8 cellular contexts compared by ENCODE assay signal in genomic region chr7:30594055-30594539, GRCh38. TPM values are rescaled to one million over a fixed set of nuclear protein-coding genes. Genes with fewer than 3 reads are reported as not detected.
DNase-seq lines count a peak whose midpoint lies in the region; ATAC-seq, FAIRE-seq and TF ChIP-seq lines count a peak whose summit lies in the region.

No MANE protein-coding gene starts in this region.

- peaks cover under 1 to 29% (median 3%) of the 10 kb centered on the region in 3 donors for H3K36me3 Mint-ChIP-seq in CD8-positive, alpha-beta memory T cell
- peaks cover 29 to 37% of the 10 kb centered on the region in 2 donors for H3K36me3 Mint-ChIP-seq in activated naive CD4-positive, alpha-beta T cell treated with anti-CD3 and anti-CD28 coated beads, Interleukin-2, amount 50 U/mL, for 72 hours

- peak overlapping the region; percentile 97 for H3K9ac ChIP-seq in skeletal muscle satellite cell (ENCODE audit: low read depth, low read length)

- H3K9me3 ChIP-seq in CD8-positive, alpha-beta memory T cell (ENCODE audit: low read length), result no peaks in the 10 kb centered on the region
- H3K9me3 ChIP-seq in Peyer's patch (no peaks in the 10 kb centered on the region), skeletal muscle satellite cell (replicated peaks; ENCODE audit: low read length) (no peaks in the 10 kb centered on the region)

- CTCF ChIA-PET in CD8-positive, alpha-beta memory T cell (lab: Charles Lee), result interaction anchor here (1.0 to 1.1 kb wide), 2 partner anchors 30 to 145 kb away, joined by 3 to 4 read pairs; no protein-coding TSS in a partner anchor

- TF ChIP-seq CTCF in Peyer's patch (IDR thresholded peaks at IDR 0.05), result peak in 1 of 6 experiments; percentile 8

- H3K27me3 Mint-ChIP-seq in CD8-positive, alpha-beta memory T cell, result no peaks in the 10 kb centered on the region

- no peaks in the 10 kb centered on the region for H3K9me3 Mint-ChIP-seq in CD8-positive, alpha-beta memory T cell
- no peaks in the 10 kb centered on the region for H3K9me3 Mint-ChIP-seq in activated naive CD4-positive, alpha-beta T cell treated with anti-CD3 and anti-CD28 coated beads, Interleukin-2, amount 50 U/mL, for 72 hours

- no peaks in the 10 kb centered on the region for H3K36me3 ChIP-seq in CD8-positive, alpha-beta memory T cell (ENCODE audit: insufficient read depth, low read length)
- H3K36me3 ChIP-seq in Peyer's patch (no peaks in the 10 kb centered on the region), skeletal muscle satellite cell (ENCODE audit: insufficient read depth, low read length) (peaks cover 8% of the 10 kb centered on the region)

- FAIRE-seq in GM19239 (lab: Jason Lieb, UNC), result peak; percentile 86

- H3K4me1 Mint-ChIP-seq in CD8-positive, alpha-beta memory T cell, result peaks cover 66 to 88% (median 84%) of the 10 kb centered on the region in 3 donors

- peak overlapping the region; percentile 92 to 100 (median 98) for H3K4me3 Mint-ChIP-seq in CD8-positive, alpha-beta memory T cell

- H3K4me3 ChIP-seq in CD8-positive, alpha-beta memory T cell (ENCODE audit: low read length), result peak overlapping the region; percentile 72
- H3K4me3 ChIP-seq in Peyer's patch (peak overlapping the region; percentile 89 to 98 (median 92)), skeletal muscle satellite cell (ENCODE audit: low read length) (peak overlapping the region; percentile 97)

- peak overlapping the region; percentile 96 for H3K27ac ChIP-seq in CD8-positive, alpha-beta memory T cell (ENCODE audit: low read depth, low read length)
- peak overlapping the region; percentile 90 to 99 (median 98) for H3K27ac ChIP-seq in Peyer's patch

- H3K4me2 ChIP-seq in skeletal muscle satellite cell (ENCODE audit: low read length), result peak overlapping the region; percentile 88

- POLR2A ChIA-PET in CD8-positive, alpha-beta memory T cell (lab: Charles Lee), result interaction anchor here (0.5 to 1.3 kb wide), 8 partner anchors 10 to 460 kb away, joined by 3 to 5 read pairs (median 3); partner anchors contain the start of genes MTURN and NOD1

- peaks cover 37% of the 10 kb centered on the region for H3K4me1 ChIP-seq in CD8-positive, alpha-beta memory T cell (ENCODE audit: insufficient read depth, low read length)
- H3K4me1 ChIP-seq in Peyer's patch, result peaks cover 0 to 27% (median 4%) of the 10 kb centered on the region in 4 donors
- H3K4me1 ChIP-seq in skeletal muscle satellite cell (ENCODE audit: control insufficient read depth, insufficient read depth, low read length), result peaks cover 24% of the 10 kb centered on the region

- no peak for TF ChIP-seq POLR2A in Peyer's patch (IDR thresholded peaks at IDR 0.05)

- peak overlapping the region; percentile 97 to 100 (median 100) for H3K27ac Mint-ChIP-seq in CD8-positive, alpha-beta memory T cell
- H3K27ac Mint-ChIP-seq in activated naive CD4-positive, alpha-beta T cell treated with anti-CD3 and anti-CD28 coated beads, Interleukin-2, amount 50 U/mL, for 72 hours, result peak overlapping the region; percentile 100

- DNase-seq in CD8-positive, alpha-beta memory T cell, result peak in 1 of 5 donors; percentile 8
- DNase-seq in GM19239 (ENCODE audit: insufficient read length, low spot score) (peak; percentile 38), Peyer's patch (peak in 2 of 3 donors; percentile 57 to 69), hepatic stellate cell (ENCODE audit: low spot score) (peak; percentile 33)
- DNase-seq in activated naive CD4-positive, alpha-beta T cell treated with anti-CD3 and anti-CD28 coated beads, Interleukin-2, amount 50 U/mL, for 72 hours (ENCODE audit: low spot score in 2 of 2), result peak; percentile 35 to 65

- ATAC-seq in HG03280 (IDR thresholded peaks at IDR 0.05; ENCODE audit: unreplicated experiment), result peak; percentile 30
- ATAC-seq in activated naive CD4-positive, alpha-beta T cell treated with anti-CD3 and anti-CD28 coated beads, Interleukin-2, amount 50 U/mL, for 72 hours, result peak; percentile 27 to 47
- ATAC-seq in GM18519 (IDR thresholded peaks at IDR 0.05; ENCODE audit: low FRiP score, unreplicated experiment), result no peak

- no peaks in the 10 kb centered on the region for H3K27me3 ChIP-seq in CD8-positive, alpha-beta memory T cell (ENCODE audit: insufficient read depth, low read length, poor library complexity, severe bottlenecking)
- H3K27me3 ChIP-seq in Peyer's patch, result no peaks in the 10 kb centered on the region
- no peaks in the 10 kb centered on the region for H3K27me3 ChIP-seq in skeletal muscle satellite cell (ENCODE audit: control insufficient read depth, insufficient read depth, low read length)

RNA-seq across cellular contexts. Expression of gene GARS1, which starts 0.6 kb away (rescaled TPM):
- total RNA-seq in CD8-positive, alpha-beta memory T cell, result 100 to 1,000 TPM; 311 to 329 TPM
- polyA plus RNA-seq in CD8-positive, alpha-beta memory T cell, result 92.0 TPM
- total RNA-seq in Peyer's patch, result 10 to 100 TPM; 50.4 to 77.8 (median 70.1) TPM
- total RNA-seq in activated naive CD4-positive, alpha-beta T cell treated with anti-CD3 and anti-CD28 coated beads, Interleukin-2, amount 50 U/mL, for 72 hours, result 100 to 1,000 TPM; 167 to 263 TPM
- total RNA-seq in skeletal muscle satellite cell (2012; rRNA removed), result 291 and 325 TPM in 2 replicates
